Comparison of ENCODE assay signal across 8 cellular contexts in the genomic region with DNA sequence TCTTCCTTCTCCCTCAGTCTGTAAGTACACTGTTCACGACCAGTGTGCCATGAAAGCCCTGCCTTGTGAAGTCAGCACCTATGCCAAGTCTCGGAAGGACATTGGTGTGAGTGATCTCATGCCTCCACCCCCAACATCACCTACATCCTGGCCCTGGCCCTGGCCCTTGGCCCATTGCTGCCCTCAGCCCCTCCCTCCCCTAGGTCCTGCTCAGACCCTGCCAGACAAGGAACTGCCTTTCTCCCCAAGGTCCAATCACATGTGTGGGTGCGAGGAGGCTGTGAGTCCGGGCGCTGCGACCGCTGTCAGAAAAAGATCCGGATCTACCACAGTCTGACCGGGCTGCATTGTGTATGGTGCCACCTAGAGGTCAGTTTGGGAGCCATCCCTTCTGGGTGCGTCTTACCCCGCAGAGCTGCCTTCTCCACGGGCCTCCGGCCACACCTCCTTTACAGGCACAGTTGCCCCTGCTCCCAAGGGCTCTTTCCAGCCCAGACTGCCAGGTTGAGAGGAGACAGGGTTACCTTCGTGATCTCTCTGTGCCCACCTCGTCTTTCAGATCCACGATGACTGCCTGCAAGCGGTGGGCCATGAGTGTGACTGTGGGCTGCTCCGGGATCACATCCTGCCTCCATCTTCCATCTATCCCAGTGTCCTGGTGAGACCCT. TPM values are rescaled to one million over a fixed set of nuclear protein-coding genes. Genes with fewer than 3 reads are reported as not detected.
DNase-seq lines count a peak whose midpoint lies in the region; ATAC-seq and TF ChIP-seq lines count a peak whose summit lies in the region.

No MANE protein-coding gene starts in this region.

- peak overlapping the region; percentile 57 for H3K9ac ChIP-seq in NT2/D1 (ENCODE audit: insufficient read length, low read depth)
- H3K9ac ChIP-seq in mucosa of stomach (ENCODE audit: low read length) = peak overlapping the region; percentile 56

- H3K4me3 ChIP-seq in NT2/D1 (ENCODE audit: insufficient read length, low read depth) (no peak overlapping the region), epithelial cell of proximal tubule (ENCODE audit: low read depth, low read length) (peak overlapping the region; percentile 7), mucosa of stomach (ENCODE audit: low read length) (no peak overlapping the region)

- DNase-seq in DMS 273 (lab: John Stamatoyannopoulos, UW; ENCODE audit: unreplicated experiment) = peak; percentile 82
- peak; percentile 92 for DNase-seq in HuH-7 (ENCODE audit: low spot score)
- DNase-seq in NT2/D1 (ENCODE audit: low read depth, low spot score) = peak; percentile 71
- DNase-seq in activated CD8-positive, alpha-beta memory T cell treated with anti-CD3 and anti-CD28 coated beads, Interleukin-2, amount 50 U/mL, for 24 hours (ENCODE audit: extremely low read depth) = peak; percentile 61
- DNase-seq in epithelial cell of proximal tubule (ENCODE audit: low read depth) = no peak
- peak; percentile 67 for DNase-seq in stimulated activated CD8-positive, alpha-beta memory T cell treated with anti-CD3 and anti-CD28 coated beads, Interleukin-7, amount 100 ng/mL, for 24 hours (ENCODE audit: low read depth)

- TF ChIP-seq CTCF in epithelial cell of proximal tubule (conservative IDR thresholded peaks at IDR 0.05; ENCODE audit: low read depth, low read length) = peak; percentile 95

- H3K36me3 ChIP-seq in NT2/D1 (ENCODE audit: insufficient read depth, insufficient read length, low read length) = peaks cover 63% of the 10 kb centered on the region
- no peaks in the 10 kb centered on the region for H3K36me3 ChIP-seq in mucosa of stomach (ENCODE audit: control insufficient read depth, insufficient read depth, low read length)

- H3K4me1 ChIP-seq in NT2/D1 (ENCODE audit: insufficient read depth, insufficient read length) (peaks cover 6% of the 10 kb centered on the region), mucosa of stomach (ENCODE audit: control insufficient read depth, insufficient read depth, low read length) (peaks cover 10% of the 10 kb centered on the region)

- peak; percentile 89 for ATAC-seq in GM21423 (IDR thresholded peaks at IDR 0.05; ENCODE audit: unreplicated experiment)

- H3K27me3 ChIP-seq in NT2/D1 (ENCODE audit: insufficient read depth, insufficient read length) (peaks cover 7% of the 10 kb centered on the region), mucosa of stomach (ENCODE audit: control insufficient read depth, insufficient read depth, low read length) (no peaks in the 10 kb centered on the region)

- H3K9me3 ChIP-seq in NT2/D1 (ENCODE audit: insufficient read depth, low read length) = no peaks in the 10 kb centered on the region
- no peaks in the 10 kb centered on the region for H3K9me3 ChIP-seq in mucosa of stomach (ENCODE audit: control insufficient read depth, low read length)

RNA-seq across cellular contexts. Expression of a gene that starts 9.2 kb away (rescaled TPM):
- 44.3 and 272 TPM in 2 replicates for total RNA-seq in epithelial cell of proximal tubule

RNA-seq across cellular contexts. Expression of a gene that starts 12.5 kb away (rescaled TPM):
- 49.2 and 56.0 TPM in 2 replicates for total RNA-seq in epithelial cell of proximal tubule

RNA-seq across cellular contexts. Expression of a gene that starts 25.6 kb away (rescaled TPM):
- 1.4 and 3.7 TPM in 2 replicates for total RNA-seq in epithelial cell of proximal tubule

RNA-seq across cellular contexts. Expression of a gene that starts 26.4 kb away (rescaled TPM):
- 62.0 and 81.2 TPM in 2 replicates for total RNA-seq in epithelial cell of proximal tubule

RNA-seq across cellular contexts. Expression of a gene that starts 33.7 kb away (rescaled TPM):
- 50.1 and 61.5 TPM in 2 replicates for total RNA-seq in epithelial cell of proximal tubule
